8 cellular contexts compared by ENCODE assay signal in the genomic region with DNA sequence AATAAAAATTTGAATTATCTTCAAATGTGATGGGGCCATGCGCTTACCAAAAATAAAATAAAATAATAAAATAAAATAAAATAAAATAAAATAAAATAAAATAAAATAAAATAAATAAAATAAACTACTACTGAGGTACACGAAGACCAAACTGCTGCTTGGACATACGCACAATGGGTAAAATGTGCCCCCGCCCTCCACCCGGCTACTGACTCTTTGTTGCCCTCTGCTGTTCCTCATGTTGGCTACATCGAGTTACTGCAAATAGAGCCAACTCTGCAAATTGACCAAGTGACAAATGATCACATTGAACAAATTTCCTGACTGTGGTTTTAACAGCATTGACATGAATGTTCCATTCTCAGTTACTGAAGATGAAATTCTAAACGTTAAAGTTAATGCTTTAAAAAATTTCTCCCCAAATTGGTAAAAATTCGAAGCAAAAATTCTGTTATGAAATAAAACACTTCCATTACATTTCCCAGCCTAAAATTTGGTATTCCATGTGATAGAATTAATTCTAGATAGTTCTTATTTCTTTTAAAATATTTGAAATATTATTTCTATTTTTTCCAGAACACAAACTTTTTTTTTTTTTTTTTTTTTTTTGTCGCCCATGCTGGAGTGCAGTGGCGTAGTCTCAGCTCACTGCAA. TPM values are rescaled to one million over a fixed set of nuclear protein-coding genes. Genes with fewer than 3 reads are reported as not detected.
A peak's percentile ranks its signal among the peaks of the same experiment; 100 is the strongest.
DNase-seq lines count a peak whose midpoint lies in the region; ATAC-seq and TF ChIP-seq lines count a peak whose summit lies in the region.

No MANE protein-coding gene starts in this region.

- no peaks in the 10 kb centered on the region for H3K4me1 ChIP-seq in left ventricle myocardium inferior
- H3K4me1 ChIP-seq in smooth muscle cell (ENCODE audit: low read depth) = no peaks in the 10 kb centered on the region

- no peaks in the 10 kb centered on the region for H3K36me3 Mint-ChIP-seq in activated naive CD4-positive, alpha-beta T cell treated with anti-CD3 and anti-CD28 coated beads for 36 hours (ENCODE audit: low read depth)

- H3K4me2 ChIP-seq in smooth muscle cell = no peak overlapping the region

- WGBS in smooth muscle cell (ENCODE audit: low lambda C conversion rate) = 54% methylated on average over 10 of the region's 10 CpGs

- CTCF ChIA-PET in activated naive CD4-positive, alpha-beta T cell treated with anti-CD3 and anti-CD28 coated beads for 36 hours (lab: Charles Lee) = interaction anchor here (0.6 to 1.1 kb wide), 6 partner anchors 58 to 1678 kb away, joined by 3 read pairs; no protein-coding TSS in a partner anchor

- DNase-seq in DMS114 treated with DMSO at 0.1 percent for 48 hours (lab: John Stamatoyannopoulos, UW; ENCODE audit: unreplicated experiment) (peak; percentile 52), NCI-H82 (lab: John Stamatoyannopoulos, UW) (peak; percentile 82), left ventricle myocardium inferior (peak; percentile 38), smooth muscle cell (lab: John Stamatoyannopoulos, UW; ENCODE audit: unreplicated experiment) (no peak), GOT3 (lab: John Stamatoyannopoulos, UW) (no peak)
- peak; percentile 43 for DNase-seq in activated naive CD4-positive, alpha-beta T cell treated with anti-CD3 and anti-CD28 coated beads for 36 hours

- H3K36me3 ChIP-seq in left ventricle myocardium inferior = no peaks in the 10 kb centered on the region
- H3K36me3 ChIP-seq in smooth muscle cell (ENCODE audit: low read depth) = no peaks in the 10 kb centered on the region

- TF ChIP-seq CTCF in left ventricle myocardium inferior (IDR thresholded peaks at IDR 0.05; ENCODE audit: borderline replicate concordance) (peak; percentile 75), smooth muscle cell (IDR thresholded peaks at IDR 0.05; ENCODE audit: borderline replicate concordance, insufficient read depth, poor library complexity, severe bottlenecking) (peak; percentile 55)

- no peaks in the 10 kb centered on the region for H3K9me3 Mint-ChIP-seq in activated naive CD4-positive, alpha-beta T cell treated with anti-CD3 and anti-CD28 coated beads for 36 hours

- H3K4me3 Mint-ChIP-seq in activated naive CD4-positive, alpha-beta T cell treated with anti-CD3 and anti-CD28 coated beads for 36 hours = no peak overlapping the region

- H4K20me1 ChIP-seq in smooth muscle cell (ENCODE audit: low read depth) = no peaks in the 10 kb centered on the region

- H3K9me3 ChIP-seq in left ventricle myocardium inferior (replicated peaks) = peaks cover 11% of the 10 kb centered on the region
- no peaks in the 10 kb centered on the region for H3K9me3 ChIP-seq in smooth muscle cell (replicated peaks; ENCODE audit: low read depth)

- H3K9ac ChIP-seq in smooth muscle cell (ENCODE audit: low read depth) = no peak overlapping the region

- intact Hi-C loops in activated naive CD4-positive, alpha-beta T cell treated with anti-CD3 and anti-CD28 coated beads for 36 hours (cut with micrococcal nuclease) = loop anchor here (1.0 to 5.0 kb wide), 5 partner anchors 121 to 1307 kb away; partner anchors contain the start of gene EXO1
- intact Hi-C loops in left ventricle myocardium inferior (cut with micrococcal nuclease) = no loop called here

- no peaks in the 10 kb centered on the region for H3K27me3 Mint-ChIP-seq in activated naive CD4-positive, alpha-beta T cell treated with anti-CD3 and anti-CD28 coated beads for 36 hours (ENCODE audit: low read depth)

- H3K27me3 ChIP-seq in left ventricle myocardium inferior (ENCODE audit: low read depth) (no peaks in the 10 kb centered on the region), smooth muscle cell (ENCODE audit: low read depth) (no peaks in the 10 kb centered on the region)

- H3K27ac ChIP-seq in left ventricle myocardium inferior (replicated peaks) = no peak overlapping the region
- no peak overlapping the region for H3K27ac ChIP-seq in smooth muscle cell (ENCODE audit: low read depth)

- H3K4me3 ChIP-seq in left ventricle myocardium inferior (no peak overlapping the region), smooth muscle cell (no peak overlapping the region)

- no peaks in the 10 kb centered on the region for H3K4me1 Mint-ChIP-seq in activated naive CD4-positive, alpha-beta T cell treated with anti-CD3 and anti-CD28 coated beads for 36 hours (ENCODE audit: low read depth)

- H3K27ac Mint-ChIP-seq in activated naive CD4-positive, alpha-beta T cell treated with anti-CD3 and anti-CD28 coated beads for 36 hours = no peak overlapping the region

- H3F3A ChIP-seq in smooth muscle cell (ENCODE audit: low read depth) = no peaks in the 10 kb centered on the region

- no peaks in the 10 kb centered on the region for H3K79me2 ChIP-seq in smooth muscle cell (ENCODE audit: low read depth)

- ATAC-seq in GM19328 (IDR thresholded peaks at IDR 0.05; ENCODE audit: unreplicated experiment) (peak; percentile 66), HG03439 (IDR thresholded peaks at IDR 0.05; ENCODE audit: unreplicated experiment) (peak; percentile 80)

- H2AFZ ChIP-seq in smooth muscle cell (ENCODE audit: low read depth) = no peak overlapping the region

RNA-seq across cellular contexts. Expression of gene MAP1LC3C, which starts 18.8 kb away (rescaled TPM):
- total RNA-seq in activated naive CD4-positive, alpha-beta T cell treated with anti-CD3 and anti-CD28 coated beads for 36 hours = not detected
- total RNA-seq in left ventricle myocardium inferior (0.19 TPM), smooth muscle cell (not detected in 2 replicates)
- polyA plus RNA-seq in smooth muscle cell = 0.48 TPM in 1 of 2 replicates, not detected in the other

Comparison
In these comparisons a context has a peak if more than half of its experiments do, and no peak if none do; other contexts are left out.
1. DNase-seq: peak in DMS114 treated with DMSO at 0.1 percent for 48 hours (single experiment), NCI-H82 (single experiment), activated naive CD4-positive, alpha-beta T cell treated with anti-CD3 and anti-CD28 coated beads for 36 hours (single experiment) and left ventricle myocardium inferior (single experiment); none in smooth muscle cell (single experiment) and GOT3 (single experiment).